ENCODE assay signal across 13 cellular contexts in genomic region chr6:160198577-160199211, GRCh38. TPM values are rescaled to one million over a fixed set of nuclear protein-coding genes. Genes with fewer than 3 reads are reported as not detected.
A peak's percentile ranks its signal among the peaks of the same experiment; 100 is the strongest.
DNase-seq lines count a peak whose midpoint lies in the region; ATAC-seq, FAIRE-seq and TF ChIP-seq lines count a peak whose summit lies in the region.
"Had no signal": no experiment of that assay in that cellular context is flagged by ENCODE, and none has a peak within 500 bp of the region (broad histone marks: within the 10 kb centered on the region; RNA-seq: fewer than 3 reads in every experiment).

No MANE protein-coding gene starts in this region.

- H3K4me3 Mint-ChIP-seq in nephron progenitor cell: no peak overlapping the region
- H3K4me3 Mint-ChIP-seq: naive B cell had no signal

- no peak for TF ChIP-seq POLR2A in GM12891 (IDR thresholded peaks at IDR 0.05; ENCODE audit: low read depth, low read length)

- peaks cover 4% of the 10 kb centered on the region for H3K27me3 Mint-ChIP-seq in nephron progenitor cell (ENCODE audit: low read depth, poor library complexity)

- peak; percentile 97 for ATAC-seq in GM19043 (IDR thresholded peaks at IDR 0.05; ENCODE audit: low read depth, unreplicated experiment)
- peak; percentile 90 for ATAC-seq in HG02943 (IDR thresholded peaks at IDR 0.05; ENCODE audit: low read depth, unreplicated experiment)
- ATAC-seq: gastrocnemius medialis had no signal

- H3K36me3 Mint-ChIP-seq in nephron progenitor cell (ENCODE audit: low read depth): no peaks in the 10 kb centered on the region

- TF ChIP-seq CTCF in nephron progenitor cell (IDR thresholded peaks at IDR 0.05): no peak

- DNase-seq in SW480 (ENCODE audit: low spot score) (peak; percentile 12), renal cortical epithelial cell (ENCODE audit: low read depth) (peak; percentile 94), posterior vena cava (ENCODE audit: low spot score) (no peak), nephron progenitor cell (no peak), GM12891 (ENCODE audit: insufficient read length, low spot score) (no peak)
- no peak for DNase-seq in activated CD8-positive, alpha-beta memory T cell treated with anti-CD3 and anti-CD28 coated beads, Interleukin-2, amount 50 U/mL, for 48 hours
- DNase-seq: gastrocnemius medialis, naive B cell, NCI-H2081 had no signal

- peaks cover 38% of the 10 kb centered on the region for H3K9me3 Mint-ChIP-seq in nephron progenitor cell

- FAIRE-seq in GM12891 (lab: Jason Lieb, UNC): no peak

- peaks cover 28% of the 10 kb centered on the region for H3K4me1 Mint-ChIP-seq in nephron progenitor cell
- H3K4me1 Mint-ChIP-seq: naive B cell had no signal

- intact Hi-C loops in posterior vena cava (cut with DNase I): no loop called here

- no peak overlapping the region for H3K27ac Mint-ChIP-seq in nephron progenitor cell
- H3K27ac Mint-ChIP-seq: naive B cell had no signal

TF ChIP-seq in GM12891, 5 proteins besides CTCF, POLR2A, EP300 and RAD21:
- TF ChIP-seq SPI1 (IDR thresholded peaks at IDR 0.05; ENCODE audit: low read depth, low read length): no peak
- TF ChIP-seq PAX5 (IDR thresholded peaks at IDR 0.05; ENCODE audit: insufficient read depth, low read length, severe bottlenecking): no peak
- TF ChIP-seq POLR2AphosphoS5 (IDR thresholded peaks at IDR 0.05; ENCODE audit: low read depth, low read length): no peak
- no peak for TF ChIP-seq POU2F2 (IDR thresholded peaks at IDR 0.05; ENCODE audit: low read depth, low read length)
- TF ChIP-seq TAF1 (IDR thresholded peaks at IDR 0.05; ENCODE audit: low read depth, low read length): no peak

RNA-seq across cellular contexts. Expression of gene SLC22A2, which starts 59.9 kb away (rescaled TPM):
- 5.3 and 20.3 TPM in 2 replicates for total RNA-seq in renal cortical epithelial cell
- total RNA-seq in posterior vena cava: under 1 TPM; 0.37 to 0.43 TPM
- polyA plus RNA-seq in GM12891 (2012; ENCODE audit: low read depth, missing spikeins): not detected
- total RNA-seq: cardiac septum, gastrocnemius medialis, SJSA1 had no signal

Comparison
In these comparisons a context has a peak if more than half of its experiments do, and no peak if none do; other contexts are left out.
1. DNase-seq: peak in SW480 (single experiment) and renal cortical epithelial cell (single experiment); none in posterior vena cava (single experiment), nephron progenitor cell (single experiment), activated CD8-positive, alpha-beta memory T cell treated with anti-CD3 and anti-CD28 coated beads, Interleukin-2, amount 50 U/mL, for 48 hours (single experiment) and GM12891 (single experiment).